ENCODE assay signal across 32 cellular contexts in genomic region chr10:121453160-121453559, GRCh38.
"Had no signal": no experiment of that assay in that cellular context is flagged by ENCODE, and none has a peak within 500 bp of the region (broad histone marks: within the 10 kb centered on the region; RNA-seq: fewer than 3 reads in every experiment).

No MANE protein-coding gene starts in this region.

- H3K4me3 Mint-ChIP-seq: activated B cell treated with CpG ODN at 0.5 μM for 24 hours; activated CD8-positive, alpha-beta T cell treated with anti-CD3 and anti-CD28 coated beads for 36 hours; activated naive CD8-positive, alpha-beta T cell; activated T-cell treated with anti-CD3 and anti-CD28 coated beads, Interleukin-2, amount 50 U/mL, for 4 hours; activated T-helper 17 cell treated with anti-CD3 and anti-CD28 coated beads, Interleukin-2, amount 50 U/mL, for 72 hours; central memory CD8-positive, alpha-beta T cell; dendritic cell treated with granulocyte-macrophage colony-stimulating factor and Interleukin-4, amounts not matched to agents 40 ng/mL and 50 ng/mL, for 4 days; effector memory CD8-positive, alpha-beta T cell; T-helper 17 cell; T-helper 2 cell treated with Interferon-gamma antibody and Interleukin-4, amounts not matched to agents 5 μg/mL and 100 μg/mL, for 36 hours had no signal

- H3K36me3 Mint-ChIP-seq: activated naive CD8-positive, alpha-beta T cell had no signal

- ATAC-seq: activated CD4-positive, CD25-positive, alpha-beta regulatory T cell treated with anti-CD3 and anti-CD28 coated beads, Interleukin-2, amount 50 U/mL, for 24 hours; activated CD8-positive, alpha-beta T cell treated with anti-CD3 and anti-CD28 coated beads for 36 hours; activated T-cell treated with anti-CD3 and anti-CD28 coated beads, Interleukin-2, amount 50 U/mL, for 4 hours; activated T-helper 17 cell treated with anti-CD3 and anti-CD28 coated beads, Interleukin-2, amount 50 U/mL, for 72 hours; effector memory CD8-positive, alpha-beta T cell; gastroesophageal sphincter; T-helper 17 cell had no signal

- H3K27me3 ChIP-seq: brain microvascular endothelial cell, dorsolateral prefrontal cortex, esophagus squamous epithelium, gastroesophageal sphincter had no signal

- H3K4me1 ChIP-seq: esophagus squamous epithelium, gastroesophageal sphincter had no signal

- H3K27me3 Mint-ChIP-seq: activated B cell treated with CpG ODN at 0.5 μM for 24 hours; activated naive CD8-positive, alpha-beta T cell; activated T-helper 17 cell treated with anti-CD3 and anti-CD28 coated beads, Interleukin-2, amount 50 U/mL, for 72 hours; central memory CD8-positive, alpha-beta T cell; dendritic cell treated with granulocyte-macrophage colony-stimulating factor and Interleukin-4, amounts not matched to agents 40 ng/mL and 50 ng/mL, for 4 days had no signal

- H3K36me3 ChIP-seq: brain microvascular endothelial cell, esophagus squamous epithelium, gastroesophageal sphincter, WERI-Rb-1 had no signal

- H3K27ac ChIP-seq: brain microvascular endothelial cell, coronary artery, dorsolateral prefrontal cortex, epithelial cell of prostate, esophagus squamous epithelium, gastroesophageal sphincter, WERI-Rb-1 had no signal

- H3K4me3 ChIP-seq: coronary artery, dorsolateral prefrontal cortex, esophagus squamous epithelium, gastroesophageal sphincter had no signal

- H3K9me3 ChIP-seq: esophagus squamous epithelium, gastroesophageal sphincter had no signal

- DNase-seq: activated B cell treated with CpG ODN at 0.5 μM for 24 hours; activated CD4-positive, alpha-beta T cell treated with anti-CD3 and anti-CD28 coated beads for 48 hours; activated CD4-positive, alpha-beta T cell treated with anti-CD3 and anti-CD28 coated beads, Interleukin-2, amount 50 U/mL, for 1 hour; activated CD4-positive, alpha-beta T cell treated with anti-CD3 and anti-CD28 coated beads, Interleukin-2, amount 50 U/mL, for 48 hours; activated CD8-positive, alpha-beta memory T cell treated with anti-CD3 and anti-CD28 coated beads for 24 hours; activated CD8-positive, alpha-beta T cell treated with anti-CD3 and anti-CD28 coated beads for 36 hours; activated effector memory CD4-positive, alpha-beta T cell treated with Interleukin-2 at 50 U/mL for 16 hours; activated gamma-delta T cell treated with Interleukin-2 at 50 U/mL for 16 hours; activated naive CD4-positive, alpha-beta T cell treated with anti-CD3 and anti-CD28 coated beads, Interleukin-2, amount 50 U/mL, for 16 hours; activated naive CD4-positive, alpha-beta T cell treated with Interleukin-2 at 50 U/mL for 16 hours; activated T-cell treated with anti-CD3 and anti-CD28 coated beads, Interleukin-2, amount 50 U/mL, for 4 hours; amniotic stem cell; anterior cingulate cortex; brain microvascular endothelial cell; dorsolateral prefrontal cortex; effector CD4-positive, alpha-beta T cell; effector memory CD8-positive, alpha-beta T cell; esophagus squamous epithelium; foreskin melanocyte; T-helper 1 cell; T-helper 17 cell; T1000; WERI-Rb-1 had no signal

- H3K9me3 Mint-ChIP-seq: activated B cell treated with CpG ODN at 0.5 μM for 24 hours; activated T-cell treated with anti-CD3 and anti-CD28 coated beads, Interleukin-2, amount 50 U/mL, for 4 hours; central memory CD8-positive, alpha-beta T cell; dendritic cell treated with granulocyte-macrophage colony-stimulating factor and Interleukin-4, amounts not matched to agents 40 ng/mL and 50 ng/mL, for 4 days; T-helper 2 cell treated with Interferon-gamma antibody and Interleukin-4, amounts not matched to agents 5 μg/mL and 100 μg/mL, for 36 hours had no signal

- H3K27ac Mint-ChIP-seq: activated B cell treated with CpG ODN at 0.5 μM for 24 hours; activated CD8-positive, alpha-beta T cell treated with anti-CD3 and anti-CD28 coated beads for 36 hours; activated naive CD8-positive, alpha-beta T cell; activated T-helper 17 cell treated with anti-CD3 and anti-CD28 coated beads, Interleukin-2, amount 50 U/mL, for 72 hours; dendritic cell treated with granulocyte-macrophage colony-stimulating factor and Interleukin-4, amounts not matched to agents 40 ng/mL and 50 ng/mL, for 4 days; effector memory CD8-positive, alpha-beta T cell; T-helper 17 cell; T-helper 2 cell treated with Interferon-gamma antibody and Interleukin-4, amounts not matched to agents 5 μg/mL and 100 μg/mL, for 36 hours had no signal

- H3K4me1 Mint-ChIP-seq: activated B cell treated with CpG ODN at 0.5 μM for 24 hours; activated T-helper 17 cell treated with anti-CD3 and anti-CD28 coated beads, Interleukin-2, amount 50 U/mL, for 72 hours; central memory CD8-positive, alpha-beta T cell; T-helper 17 cell had no signal
